In the genomic region with DNA sequence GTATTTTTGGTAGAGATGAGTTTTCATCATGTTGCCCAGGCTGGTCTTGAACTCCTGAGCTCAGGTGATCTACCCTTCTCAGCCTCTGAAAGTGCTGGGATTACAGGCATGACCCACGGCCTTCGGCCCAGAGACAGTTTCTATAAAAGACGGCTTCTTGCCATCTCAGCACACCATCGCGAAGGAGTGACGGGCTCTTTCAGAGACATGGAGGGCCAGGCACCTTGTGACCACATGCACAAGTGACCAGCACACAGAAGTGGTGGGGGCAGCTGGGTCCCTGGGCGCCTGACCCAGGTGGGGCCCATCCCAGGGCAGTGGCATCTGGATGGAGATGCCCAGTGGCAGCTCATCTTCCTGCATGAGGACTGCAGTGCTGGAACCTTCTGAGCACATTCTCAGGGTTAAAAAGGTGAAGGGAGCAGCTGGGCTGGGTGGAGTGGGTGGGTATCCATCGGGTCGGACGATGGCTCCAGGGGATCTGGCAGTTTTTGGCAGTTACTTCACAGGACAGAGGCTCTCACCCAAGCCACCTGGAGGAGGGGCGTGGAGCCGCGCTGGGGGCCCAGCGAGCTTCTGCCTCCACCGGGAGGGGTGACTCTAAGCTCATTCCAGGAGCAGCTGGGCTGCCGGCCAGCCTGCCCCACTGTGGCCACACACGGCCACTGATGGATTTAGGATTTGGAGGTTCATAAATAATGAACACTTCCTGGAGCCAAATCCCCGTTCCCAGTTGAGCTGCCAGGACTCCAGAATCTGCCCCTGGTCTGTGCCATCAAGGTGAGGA, we compare ENCODE assay signal across 17 cellular contexts.
"Had no signal": no experiment of that assay in that cellular context is flagged by ENCODE, and none has a peak within 500 bp of the region (broad histone marks: within the 10 kb centered on the region; RNA-seq: fewer than 3 reads in every experiment).

No MANE protein-coding gene starts in this region.

- H3K27ac ChIP-seq: dorsolateral prefrontal cortex, heart left ventricle, psoas muscle, stomach, thoracic aorta, transverse colon had no signal

- H3K4me3 Mint-ChIP-seq: naive thymus-derived CD8-positive, alpha-beta T cell had no signal

- DNase-seq: cortex of kidney; effector CD8-positive, alpha-beta T cell; foreskin melanocyte; heart left ventricle; hippocampal formation; kidney glomerular epithelial cell; mucosa of descending colon; occipital lobe; psoas muscle; retina; stimulated activated naive CD4-positive, alpha-beta T cell; stomach; transverse colon had no signal

- H3K4me1 Mint-ChIP-seq: naive thymus-derived CD8-positive, alpha-beta T cell had no signal

- H3K27me3 Mint-ChIP-seq: naive thymus-derived CD8-positive, alpha-beta T cell had no signal

- H3K36me3 ChIP-seq: heart left ventricle, thoracic aorta, transverse colon had no signal

- H3K9me3 ChIP-seq: mucosa of descending colon, psoas muscle, stomach, thoracic aorta, transverse colon had no signal

- ATAC-seq: heart left ventricle; mucosa of descending colon; naive thymus-derived CD8-positive, alpha-beta T cell; psoas muscle; sciatic nerve had no signal

- H3K4me1 ChIP-seq: heart left ventricle, psoas muscle, stomach, transverse colon had no signal

- H3K4me3 ChIP-seq: dorsolateral prefrontal cortex, heart left ventricle, mucosa of descending colon, psoas muscle, stomach, thoracic aorta, transverse colon had no signal

- H3K36me3 Mint-ChIP-seq: naive thymus-derived CD8-positive, alpha-beta T cell had no signal

- H3K27ac Mint-ChIP-seq: naive thymus-derived CD8-positive, alpha-beta T cell had no signal

- H3K27me3 ChIP-seq: dorsolateral prefrontal cortex, stomach, transverse colon had no signal
